Comparison of ENCODE assay signal across 27 cellular contexts in genomic region chr20:5540091-5540490, GRCh38.
"Had no signal": no experiment of that assay in that cellular context is flagged by ENCODE, and none has a peak within 500 bp of the region (broad histone marks: within the 10 kb centered on the region; RNA-seq: fewer than 3 reads in every experiment).

No MANE protein-coding gene starts in this region.

- DNase-seq: activated CD4-positive, alpha-beta T cell treated with anti-CD3 and anti-CD28 coated beads for 48 hours; activated CD4-positive, alpha-beta T cell treated with anti-CD3 and anti-CD28 coated beads, Interleukin-2, amount 50 U/mL, for 4 hours; activated CD4-positive, CD25-positive, alpha-beta regulatory T cell treated with anti-CD3 and anti-CD28 coated beads, Interleukin-2, amount 50 U/mL, for 72 hours; activated CD8-positive, alpha-beta memory T cell treated with anti-CD3 and anti-CD28 coated beads, Interleukin-2, amount 50 U/mL, for 48 hours; activated CD8-positive, alpha-beta T cell treated with anti-CD3 and anti-CD28 coated beads, Interleukin-2, amount 10 ng/mL, durations not matched to agents 7 days and 5 days; activated gamma-delta T cell; activated naive CD4-positive, alpha-beta T cell treated with anti-CD3 and anti-CD28 coated beads for 36 hours; activated T-cell treated with anti-CD3 and anti-CD28 coated beads, Interleukin-2, amount 50 U/mL, for 1 hour; amygdala; brain microvascular endothelial cell; Kasumi-1; NCI-H1105 treated with DMSO at 0.1 percent for 48 hours; NCI-H1436 treated with DMSO at 0.1 percent for 48 hours; NCI-H187; NCI-H2081; NCI-H446; NCI-H524; PC-3; SHP77; SW 1271 had no signal

- H3K27ac Mint-ChIP-seq: activated CD8-positive, alpha-beta T cell treated with anti-CD3 and anti-CD28 coated beads, Interleukin-2, amount 10 ng/mL, durations not matched to agents 7 days and 5 days; activated naive CD4-positive, alpha-beta T cell treated with anti-CD3 and anti-CD28 coated beads for 36 hours; activated naive CD8-positive, alpha-beta T cell; WTC11 had no signal

- H3K4me3 Mint-ChIP-seq: activated CD8-positive, alpha-beta T cell treated with anti-CD3 and anti-CD28 coated beads, Interleukin-2, amount 10 ng/mL, durations not matched to agents 7 days and 5 days; activated naive CD4-positive, alpha-beta T cell treated with anti-CD3 and anti-CD28 coated beads for 36 hours; activated naive CD8-positive, alpha-beta T cell; WTC11 had no signal

- H3K4me1 Mint-ChIP-seq: WTC11 had no signal

- H3K9me3 Mint-ChIP-seq: activated naive CD4-positive, alpha-beta T cell treated with anti-CD3 and anti-CD28 coated beads for 36 hours; WTC11 had no signal

- H3K36me3 Mint-ChIP-seq: WTC11 had no signal

- FAIRE-seq: astrocyte, RCC 7860 had no signal

- H3K4me3 ChIP-seq: cardiac muscle cell, SJSA1 had no signal

- ATAC-seq: activated CD8-positive, alpha-beta T cell treated with anti-CD3 and anti-CD28 coated beads, Interleukin-2, amount 10 ng/mL, durations not matched to agents 7 days and 5 days; PC-3; SK-N-SH treated with all-trans-retinoic acid at 6 μM for 48 hours; WTC11 had no signal

- H3K27me3 Mint-ChIP-seq: activated naive CD8-positive, alpha-beta T cell had no signal
